1 cellular context compared by ENCODE assay signal in genomic region chr6:31498748-31499147, GRCh38.
TF ChIP-seq lines count a peak whose summit lies in the region.

No MANE protein-coding gene starts in this region.

TF ChIP-seq in K562, 482 proteins besides CTCF, POLR2A, EP300 and RAD21:
- TF ChIP-seq, protein P1, sequence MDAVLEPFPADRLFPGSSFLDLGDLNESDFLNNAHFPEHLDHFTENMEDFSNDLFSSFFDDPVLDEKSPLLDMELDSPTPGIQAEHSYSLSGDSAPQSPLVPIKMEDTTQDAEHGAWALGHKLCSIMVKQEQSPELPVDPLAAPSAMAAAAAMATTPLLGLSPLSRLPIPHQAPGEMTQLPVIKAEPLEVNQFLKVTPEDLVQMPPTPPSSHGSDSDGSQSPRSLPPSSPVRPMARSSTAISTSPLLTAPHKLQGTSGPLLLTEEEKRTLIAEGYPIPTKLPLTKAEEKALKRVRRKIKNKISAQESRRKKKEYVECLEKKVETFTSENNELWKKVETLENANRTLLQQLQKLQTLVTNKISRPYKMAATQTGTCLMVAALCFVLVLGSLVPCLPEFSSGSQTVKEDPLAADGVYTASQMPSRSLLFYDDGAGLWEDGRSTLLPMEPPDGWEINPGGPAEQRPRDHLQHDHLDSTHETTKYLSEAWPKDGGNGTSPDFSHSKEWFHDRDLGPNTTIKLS (IDR thresholded peaks at IDR 0.05; ENCODE audit: borderline replicate concordance, low read depth) = no peak
- TF ChIP-seq ZSCAN29 (IDR thresholded peaks at IDR 0.05) (no peak), ZNF174 (CRISPR knock-in tag; IDR thresholded peaks at IDR 0.05) (no peak), ZNF316 (IDR thresholded peaks at IDR 0.05) (no peak), ADNP (tag; IDR thresholded peaks at IDR 0.05) (no peak), UBTF (IDR thresholded peaks at IDR 0.05; ENCODE audit: borderline replicate concordance in 1 of 2, low read depth in 2 of 2, low read length in 2 of 2) (0 out of 4 replicates have a peak, but pooled peaks of 1 of the 2 experiments have one; percentile 65), CC2D1A (IDR thresholded peaks at IDR 0.05) (peak; percentile 48; the same call in 1 of the 2 replicates), KLF10 (CRISPR knock-in tag; IDR thresholded peaks at IDR 0.05) (no peak), MCM7 (IDR thresholded peaks at IDR 0.05) (no peak), PHF8 (IDR thresholded peaks at IDR 0.05; ENCODE audit: borderline replicate concordance, low read length) (no peak), KDM2B (CRISPR knock-in tag; IDR thresholded peaks at IDR 0.05) (no peak), PRDM10 (IDR thresholded peaks at IDR 0.05; ENCODE audit: partially characterized antibody) (peak; percentile 16), NKRF (IDR thresholded peaks at IDR 0.05; ENCODE audit: borderline replicate concordance) (peak; percentile 47; the same call in 1 of the 2 replicates), CBFA2T2 (conservative IDR thresholded peaks at IDR 0.05) (no peak), TRIM28 (IDR thresholded peaks at IDR 0.05) (peak; percentile 56; the same call in 1 of the 2 replicates), HDAC6 (IDR thresholded peaks at IDR 0.05; ENCODE audit: low read depth, low read length) (no peak), HDAC2 (IDR thresholded peaks at IDR 0.05) (peak; percentile 28; the same call in 1 of the 2 replicates), POU5F1 (IDR thresholded peaks at IDR 0.05; ENCODE audit: borderline replicate concordance, low read depth, low read length, partially characterized antibody) (no peak), FIP1L1 (IDR thresholded peaks at IDR 0.05; ENCODE audit: low read depth, low read length, poor library complexity, severe bottlenecking) (no peak)
- TF ChIP-seq, protein P2, sequence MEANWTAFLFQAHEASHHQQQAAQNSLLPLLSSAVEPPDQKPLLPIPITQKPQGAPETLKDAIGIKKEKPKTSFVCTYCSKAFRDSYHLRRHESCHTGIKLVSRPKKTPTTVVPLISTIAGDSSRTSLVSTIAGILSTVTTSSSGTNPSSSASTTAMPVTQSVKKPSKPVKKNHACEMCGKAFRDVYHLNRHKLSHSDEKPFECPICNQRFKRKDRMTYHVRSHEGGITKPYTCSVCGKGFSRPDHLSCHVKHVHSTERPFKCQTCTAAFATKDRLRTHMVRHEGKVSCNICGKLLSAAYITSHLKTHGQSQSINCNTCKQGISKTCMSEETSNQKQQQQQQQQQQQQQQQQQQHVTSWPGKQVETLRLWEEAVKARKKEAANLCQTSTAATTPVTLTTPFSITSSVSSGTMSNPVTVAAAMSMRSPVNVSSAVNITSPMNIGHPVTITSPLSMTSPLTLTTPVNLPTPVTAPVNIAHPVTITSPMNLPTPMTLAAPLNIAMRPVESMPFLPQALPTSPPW (CRISPR knock-in tag; IDR thresholded peaks at IDR 0.05) = no peak
- TF ChIP-seq, protein P3, sequence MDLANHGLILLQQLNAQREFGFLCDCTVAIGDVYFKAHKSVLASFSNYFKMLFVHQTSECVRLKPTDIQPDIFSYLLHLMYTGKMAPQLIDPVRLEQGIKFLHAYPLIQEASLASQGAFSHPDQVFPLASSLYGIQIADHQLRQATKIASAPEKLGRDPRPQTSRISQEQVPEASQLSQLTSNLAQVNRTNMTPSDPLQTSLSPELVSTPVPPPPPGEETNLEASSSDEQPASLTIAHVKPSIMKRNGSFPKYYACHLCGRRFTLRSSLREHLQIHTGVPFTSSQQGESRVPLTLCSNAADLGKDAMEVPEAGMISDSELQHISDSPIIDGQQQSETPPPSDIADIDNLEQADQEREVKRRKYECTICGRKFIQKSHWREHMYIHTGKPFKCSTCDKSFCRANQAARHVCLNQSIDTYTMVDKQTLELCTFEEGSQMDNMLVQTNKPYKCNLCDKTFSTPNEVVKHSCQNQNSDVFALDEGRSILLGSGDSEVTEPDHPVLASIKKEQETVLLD (IDR thresholded peaks at IDR 0.05) = no peak
- TF ChIP-seq, protein P4, sequence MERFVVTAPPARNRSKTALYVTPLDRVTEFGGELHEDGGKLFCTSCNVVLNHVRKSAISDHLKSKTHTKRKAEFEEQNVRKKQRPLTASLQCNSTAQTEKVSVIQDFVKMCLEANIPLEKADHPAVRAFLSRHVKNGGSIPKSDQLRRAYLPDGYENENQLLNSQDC (CRISPR knock-in tag; IDR thresholded peaks at IDR 0.05) = no peak
- TF ChIP-seq, protein P5, sequence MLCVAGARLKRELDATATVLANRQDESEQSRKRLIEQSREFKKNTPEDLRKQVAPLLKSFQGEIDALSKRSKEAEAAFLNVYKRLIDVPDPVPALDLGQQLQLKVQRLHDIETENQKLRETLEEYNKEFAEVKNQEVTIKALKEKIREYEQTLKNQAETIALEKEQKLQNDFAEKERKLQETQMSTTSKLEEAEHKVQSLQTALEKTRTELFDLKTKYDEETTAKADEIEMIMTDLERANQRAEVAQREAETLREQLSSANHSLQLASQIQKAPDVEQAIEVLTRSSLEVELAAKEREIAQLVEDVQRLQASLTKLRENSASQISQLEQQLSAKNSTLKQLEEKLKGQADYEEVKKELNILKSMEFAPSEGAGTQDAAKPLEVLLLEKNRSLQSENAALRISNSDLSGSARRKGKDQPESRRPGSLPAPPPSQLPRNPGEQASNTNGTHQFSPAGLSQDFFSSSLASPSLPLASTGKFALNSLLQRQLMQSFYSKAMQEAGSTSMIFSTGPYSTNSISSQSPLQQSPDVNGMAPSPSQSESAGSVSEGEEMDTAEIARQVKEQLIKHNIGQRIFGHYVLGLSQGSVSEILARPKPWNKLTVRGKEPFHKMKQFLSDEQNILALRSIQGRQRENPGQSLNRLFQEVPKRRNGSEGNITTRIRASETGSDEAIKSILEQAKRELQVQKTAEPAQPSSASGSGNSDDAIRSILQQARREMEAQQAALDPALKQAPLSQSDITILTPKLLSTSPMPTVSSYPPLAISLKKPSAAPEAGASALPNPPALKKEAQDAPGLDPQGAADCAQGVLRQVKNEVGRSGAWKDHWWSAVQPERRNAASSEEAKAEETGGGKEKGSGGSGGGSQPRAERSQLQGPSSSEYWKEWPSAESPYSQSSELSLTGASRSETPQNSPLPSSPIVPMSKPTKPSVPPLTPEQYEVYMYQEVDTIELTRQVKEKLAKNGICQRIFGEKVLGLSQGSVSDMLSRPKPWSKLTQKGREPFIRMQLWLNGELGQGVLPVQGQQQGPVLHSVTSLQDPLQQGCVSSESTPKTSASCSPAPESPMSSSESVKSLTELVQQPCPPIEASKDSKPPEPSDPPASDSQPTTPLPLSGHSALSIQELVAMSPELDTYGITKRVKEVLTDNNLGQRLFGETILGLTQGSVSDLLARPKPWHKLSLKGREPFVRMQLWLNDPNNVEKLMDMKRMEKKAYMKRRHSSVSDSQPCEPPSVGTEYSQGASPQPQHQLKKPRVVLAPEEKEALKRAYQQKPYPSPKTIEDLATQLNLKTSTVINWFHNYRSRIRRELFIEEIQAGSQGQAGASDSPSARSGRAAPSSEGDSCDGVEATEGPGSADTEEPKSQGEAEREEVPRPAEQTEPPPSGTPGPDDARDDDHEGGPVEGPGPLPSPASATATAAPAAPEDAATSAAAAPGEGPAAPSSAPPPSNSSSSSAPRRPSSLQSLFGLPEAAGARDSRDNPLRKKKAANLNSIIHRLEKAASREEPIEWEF (CRISPR knock-in tag; IDR thresholded peaks at IDR 0.05) = no peak
- TF ChIP-seq, protein P6, sequence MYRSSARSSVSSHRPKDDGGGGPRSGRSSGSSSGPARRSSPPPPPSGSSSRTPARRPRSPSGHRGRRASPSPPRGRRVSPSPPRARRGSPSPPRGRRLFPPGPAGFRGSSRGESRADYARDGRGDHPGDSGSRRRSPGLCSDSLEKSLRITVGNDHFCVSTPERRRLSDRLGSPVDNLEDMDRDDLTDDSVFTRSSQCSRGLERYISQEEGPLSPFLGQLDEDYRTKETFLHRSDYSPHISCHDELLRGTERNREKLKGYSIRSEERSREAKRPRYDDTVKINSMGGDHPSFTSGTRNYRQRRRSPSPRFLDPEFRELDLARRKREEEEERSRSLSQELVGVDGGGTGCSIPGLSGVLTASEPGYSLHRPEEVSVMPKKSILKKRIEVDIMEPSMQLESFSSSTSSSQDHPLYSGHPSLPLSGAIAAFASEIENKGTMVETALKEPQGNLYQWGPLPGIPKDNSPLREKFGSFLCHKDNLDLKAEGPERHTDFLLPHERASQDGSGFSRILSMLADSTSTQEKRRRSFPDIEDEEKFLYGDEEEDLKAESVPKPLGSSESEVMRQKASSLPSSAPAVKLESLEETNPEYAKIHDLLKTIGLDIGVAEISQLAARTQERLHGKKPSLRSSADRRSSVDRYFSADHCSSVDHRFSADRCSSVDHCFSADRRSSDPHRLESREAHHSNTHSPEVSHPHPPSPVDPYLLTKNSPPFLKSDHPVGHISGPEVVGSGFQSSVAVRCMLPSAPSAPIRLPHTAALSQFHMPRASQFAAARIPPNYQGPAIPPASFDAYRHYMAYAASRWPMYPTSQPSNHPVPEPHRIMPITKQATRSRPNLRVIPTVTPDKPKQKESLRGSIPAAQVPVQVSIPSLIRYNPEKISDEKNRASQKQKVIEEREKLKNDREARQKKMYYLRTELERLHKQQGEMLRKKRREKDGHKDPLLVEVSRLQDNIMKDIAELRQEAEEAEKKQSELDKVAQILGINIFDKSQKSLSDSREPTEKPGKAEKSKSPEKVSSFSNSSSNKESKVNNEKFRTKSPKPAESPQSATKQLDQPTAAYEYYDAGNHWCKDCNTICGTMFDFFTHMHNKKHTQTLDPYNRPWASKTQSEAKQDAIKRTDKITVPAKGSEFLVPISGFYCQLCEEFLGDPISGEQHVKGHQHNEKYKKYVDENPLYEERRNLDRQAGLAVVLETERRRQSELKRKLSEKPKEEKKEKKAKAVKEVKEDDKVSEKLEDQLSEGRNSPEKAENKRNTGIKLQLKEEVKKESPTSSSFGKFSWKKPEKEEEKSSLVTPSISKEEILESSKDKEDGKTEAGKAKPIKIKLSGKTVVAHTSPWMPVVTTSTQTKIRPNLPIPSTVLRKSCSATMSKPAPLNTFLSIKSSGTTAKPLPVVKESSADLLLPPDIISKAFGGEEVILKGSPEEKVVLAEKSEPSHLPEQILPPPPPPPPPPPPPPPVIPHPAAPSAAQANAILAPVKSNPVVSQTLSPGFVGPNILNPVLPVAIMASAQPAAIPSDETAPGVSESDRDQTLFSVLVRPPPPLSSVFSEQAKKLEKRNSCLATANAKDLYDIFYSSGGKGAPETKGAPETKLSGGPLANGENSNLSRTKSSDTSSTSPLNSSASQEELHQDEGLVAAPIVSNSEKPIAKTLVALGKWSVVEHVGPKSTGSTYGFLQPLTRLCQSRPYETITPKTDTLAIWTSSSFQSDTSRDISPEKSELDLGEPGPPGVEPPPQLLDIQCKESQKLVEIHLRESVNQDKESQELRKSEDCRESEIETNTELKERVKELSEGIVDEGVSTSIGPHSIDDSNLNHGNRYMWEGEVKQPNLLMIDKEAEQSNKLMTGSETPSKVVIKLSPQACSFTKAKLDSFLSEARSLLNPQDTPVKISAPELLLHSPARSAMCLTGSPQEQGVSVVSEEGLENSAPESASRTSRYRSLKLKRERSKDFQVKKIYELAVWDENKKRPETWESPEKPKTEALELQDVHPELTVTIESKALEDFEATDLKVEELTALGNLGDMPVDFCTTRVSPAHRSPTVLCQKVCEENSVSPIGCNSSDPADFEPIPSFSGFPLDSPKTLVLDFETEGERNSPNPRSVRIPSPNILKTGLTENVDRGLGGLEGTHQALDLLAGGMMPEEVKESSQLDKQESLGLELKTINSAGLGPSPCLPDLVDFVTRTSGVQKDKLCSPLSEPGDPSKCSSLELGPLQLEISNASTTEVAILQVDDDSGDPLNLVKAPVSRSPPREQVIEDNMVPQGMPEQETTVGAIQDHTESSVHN (IDR thresholded peaks at IDR 0.05; ENCODE audit: borderline replicate concordance in 1 of 2, low read depth in 1 of 2) = no peak
